Comparison of ENCODE assay signal across 8 cellular contexts in genomic region chr15:40238927-40239591, GRCh38. TPM values are rescaled to one million over a fixed set of nuclear protein-coding genes. Genes with fewer than 3 reads are reported as not detected.
DNase-seq lines count a peak whose midpoint lies in the region; ATAC-seq and TF ChIP-seq lines count a peak whose summit lies in the region.

Gene PAK6 (plus strand): TSS chr15:40239063. CDS start chr15:40264786, 25,723 bp downstream.

- H3K27ac ChIP-seq in 22Rv1 = peak within 1 kb of the TSS; percentile 25; the same call in 1 of the 2 replicates
- no peak within 1 kb of the TSS for H3K27ac ChIP-seq in gastrocnemius medialis
- no peak within 1 kb of the TSS for H3K27ac ChIP-seq in tibial nerve

- no peaks in the 10 kb centered on the region for H3K9me3 ChIP-seq in iPS-15b (ENCODE audit: control insufficient read depth, insufficient read depth, low read length)
- H3K9me3 ChIP-seq in gastrocnemius medialis = no peaks in the 10 kb centered on the region
- no peaks in the 10 kb centered on the region for H3K9me3 ChIP-seq in tibial nerve

- TF ChIP-seq POLR2A in gastrocnemius medialis (IDR thresholded peaks at IDR 0.05) = no peak
- no peak for TF ChIP-seq POLR2A in tibial nerve (IDR thresholded peaks at IDR 0.05)

- WGBS in tibial nerve, 2 donors = 4% methylated on average over 24 to 36 of the region's 36 CpGs

- no peaks in the 10 kb centered on the region for H3K36me3 ChIP-seq in iPS-15b (ENCODE audit: control insufficient read depth, insufficient read depth, low read length)
- H3K36me3 ChIP-seq in gastrocnemius medialis = no peaks in the 10 kb centered on the region
- H3K36me3 ChIP-seq in tibial nerve = no peaks in the 10 kb centered on the region

- H3K27me3 ChIP-seq in iPS-15b (ENCODE audit: control insufficient read depth, insufficient read depth, low read length) = peaks cover 2% of the 10 kb centered on the region
- peaks cover 0 to 12% (median 12%) of the 10 kb centered on the region in 3 donors for H3K27me3 ChIP-seq in gastrocnemius medialis
- peaks cover 0 to 25% of the 10 kb centered on the region in 2 donors for H3K27me3 ChIP-seq in tibial nerve

- in situ Hi-C loops in GM13976 (cut with MboI; ENCODE audit: low sequenced_read_pairs, unreplicated experiment) = no loop called here
- in situ Hi-C loops in astrocyte of the cerebellum (cut with HindIII; ENCODE audit: low sequenced_read_pairs) = no loop called here
- in situ Hi-C loops in gastrocnemius medialis (cut with MboI; ENCODE audit: low sequenced_read_pairs in 4 of 4) = no loop called here

- H3K4me1 ChIP-seq in iPS-15b (ENCODE audit: control insufficient read depth, insufficient read depth, low read length) = peaks cover 4% of the 10 kb centered on the region
- peaks cover 0 to 4% of the 10 kb centered on the region in 2 donors for H3K4me1 ChIP-seq in gastrocnemius medialis
- peaks cover 0 to 13% (median 4%) of the 10 kb centered on the region in 4 donors for H3K4me1 ChIP-seq in tibial nerve

- H3K4me3 ChIP-seq in astrocyte of the cerebellum (ENCODE audit: low read depth, low read length) = peak within 1 kb of the TSS; percentile 27
- H3K4me3 ChIP-seq in iPS-15b (ENCODE audit: low read depth, low read length) = peak within 1 kb of the TSS; percentile 30
- peak within 1 kb of the TSS in 3 of 4 donors; percentile 23 to 46 (median 24) for H3K4me3 ChIP-seq in gastrocnemius medialis
- H3K4me3 ChIP-seq in tibial nerve = peak within 1 kb of the TSS in 1 of 4 donors; percentile 40

- peak within 1 kb of the TSS; percentile 37 for H3K9ac ChIP-seq in iPS-15b (ENCODE audit: low read depth, low read length)

- ATAC-seq in gastrocnemius medialis (peak; percentile 67), HG03196 (IDR thresholded peaks at IDR 0.05; ENCODE audit: unreplicated experiment) (no peak)

- no peak for TF ChIP-seq CTCF in 22Rv1 (IDR thresholded peaks at IDR 0.05)
- no peak for TF ChIP-seq CTCF in GM13976 (IDR thresholded peaks at IDR 0.05; ENCODE audit: borderline replicate concordance, control extremely low read depth, extremely low read depth, insufficient read depth, missing control alignments)
- no peak for TF ChIP-seq CTCF in astrocyte of the cerebellum (IDR thresholded peaks at IDR 0.05; ENCODE audit: low read depth, low read length, missing control alignments)
- no peak for TF ChIP-seq CTCF in gastrocnemius medialis (IDR thresholded peaks at IDR 0.05 in 4 of 5, conservative IDR thresholded peaks at IDR 0.05 in 1 of 5)
- no peak for TF ChIP-seq CTCF in tibial nerve (IDR thresholded peaks at IDR 0.05)

- no peak for TF ChIP-seq EP300 in tibial nerve (IDR thresholded peaks at IDR 0.05)

- DNase-seq in GM13976 (ENCODE audit: low spot score) (peak; percentile 67), NCI-H748 treated with DMSO at 0.1 percent for 48 hours (lab: John Stamatoyannopoulos, UW) (peak; percentile 7), astrocyte of the cerebellum (ENCODE audit: low read depth) (no peak), gastrocnemius medialis (peak; percentile 23 to 44), tibial nerve (ENCODE audit: low spot score in 2 of 2) (no peak)

- intact Hi-C loops in gastrocnemius medialis (cut with DNase I; ENCODE audit: low total_unique reads) = no loop called here

RNA-seq across cellular contexts. Expression of gene PAK6, which starts in this region (rescaled TPM):
- total RNA-seq in gastrocnemius medialis = 1 to 10 TPM in 3 of 4 donors, not detected in 1; 1.4 to 2.2 (median 1.5) TPM
- 1 to 10 TPM in 1 of 4 donors, under 1 TPM in 1, not detected in 2; 0.84 to 2.0 TPM for total RNA-seq in tibial nerve

Comparison
In these comparisons a context has a peak if more than half of its experiments do, and no peak if none do; other contexts are left out.
1. DNase-seq: peak in GM13976 (single experiment), NCI-H748 treated with DMSO at 0.1 percent for 48 hours (single experiment) and gastrocnemius medialis (2 of 2); none in astrocyte of the cerebellum (single experiment) and tibial nerve (0 of 2).